13 cellular contexts compared by ENCODE assay signal in the genomic region with DNA sequence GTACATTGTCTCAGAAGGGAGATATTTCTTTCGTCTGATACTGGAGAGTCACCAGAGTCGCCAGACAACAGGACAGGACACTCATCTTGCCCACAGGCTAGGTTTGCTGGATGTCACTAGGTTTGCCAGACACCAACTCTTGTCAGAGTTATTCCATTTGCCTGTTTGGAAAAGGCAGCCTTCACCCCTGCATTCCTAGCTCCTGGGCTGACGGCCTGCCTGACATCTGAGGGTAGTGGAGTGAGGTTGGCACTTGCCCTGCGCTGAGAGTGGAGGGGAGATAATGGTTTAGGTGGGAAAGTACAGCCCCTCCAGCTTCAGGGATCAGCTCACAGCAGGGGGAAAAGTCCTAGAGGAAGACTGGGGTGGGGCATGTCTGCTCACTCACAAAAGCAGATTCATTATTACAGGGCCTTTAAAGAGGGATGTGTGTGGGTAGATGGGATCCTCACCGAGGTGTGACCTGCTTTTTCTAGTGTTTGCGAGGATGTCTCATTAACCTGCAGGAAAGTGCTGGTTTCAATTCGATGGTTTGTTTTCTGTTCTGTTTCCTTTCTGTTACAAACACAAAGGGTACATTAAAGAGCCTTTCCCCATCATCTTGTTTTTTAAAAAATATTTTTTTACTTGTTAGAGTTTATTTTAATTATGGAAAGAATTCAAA.
A peak's percentile ranks its signal among the peaks of the same experiment; 100 is the strongest.
DNase-seq lines count a peak whose midpoint lies in the region; ATAC-seq and TF ChIP-seq lines count a peak whose summit lies in the region.
"Had no signal": no experiment of that assay in that cellular context is flagged by ENCODE, and none has a peak within 500 bp of the region (broad histone marks: within the 10 kb centered on the region; RNA-seq: fewer than 3 reads in every experiment).

No MANE protein-coding gene starts in this region.

- peak; percentile 74 for ATAC-seq in GM18499 (IDR thresholded peaks at IDR 0.05; ENCODE audit: insufficient read depth, unreplicated experiment)
- ATAC-seq in GM21390 (IDR thresholded peaks at IDR 0.05; ENCODE audit: unreplicated experiment), result peak; percentile 69
- peak; percentile 72 for ATAC-seq in HG03108 (IDR thresholded peaks at IDR 0.05; ENCODE audit: unreplicated experiment)

- TF ChIP-seq CTCF in nephron progenitor cell (IDR thresholded peaks at IDR 0.05), result no peak

- DNase-seq in nephron progenitor cell (no peak), NCI-H1105 treated with DMSO at 0.1 percent for 48 hours (lab: John Stamatoyannopoulos, UW) (no peak), H7 (no peak)
- no peak for DNase-seq in T-helper 2 cell treated with Interferon-gamma antibody and Interleukin-4, amounts not matched to agents 5 μg/mL and 100 μg/mL, for 36 hours (ENCODE audit: low spot score)
- no peak for DNase-seq in activated CD4-positive, alpha-beta T cell treated with anti-CD3 and anti-CD28 coated beads for 48 hours
- DNase-seq: cortex of kidney, NCI-H524 treated with DMSO at 0.1 percent for 48 hours, SJCRH30, WERI-Rb-1 had no signal

- no peaks in the 10 kb centered on the region for H3K36me3 ChIP-seq in H7 (replicated peaks; ENCODE audit: control insufficient read depth, insufficient read depth, low read length)
- H3K36me3 ChIP-seq: SJCRH30, WERI-Rb-1 had no signal

- no peaks in the 10 kb centered on the region for H3K9me3 Mint-ChIP-seq in nephron progenitor cell
- no peaks in the 10 kb centered on the region for H3K9me3 Mint-ChIP-seq in T-helper 2 cell treated with Interferon-gamma antibody and Interleukin-4, amounts not matched to agents 5 μg/mL and 100 μg/mL, for 36 hours
- H3K9me3 Mint-ChIP-seq: CD14-positive monocyte had no signal

- H3K36me3 Mint-ChIP-seq in nephron progenitor cell (ENCODE audit: low read depth), result no peaks in the 10 kb centered on the region
- no peaks in the 10 kb centered on the region for H3K36me3 Mint-ChIP-seq in T-helper 2 cell treated with Interferon-gamma antibody and Interleukin-4, amounts not matched to agents 5 μg/mL and 100 μg/mL, for 36 hours (ENCODE audit: low read depth)
- H3K36me3 Mint-ChIP-seq: CD14-positive monocyte had no signal

- no peak overlapping the region for H3K27ac Mint-ChIP-seq in nephron progenitor cell
- H3K27ac Mint-ChIP-seq in T-helper 2 cell treated with Interferon-gamma antibody and Interleukin-4, amounts not matched to agents 5 μg/mL and 100 μg/mL, for 36 hours, result no peak overlapping the region

- H3K27me3 Mint-ChIP-seq in nephron progenitor cell (ENCODE audit: low read depth, poor library complexity), result peaks cover 32% of the 10 kb centered on the region
- no peaks in the 10 kb centered on the region for H3K27me3 Mint-ChIP-seq in T-helper 2 cell treated with Interferon-gamma antibody and Interleukin-4, amounts not matched to agents 5 μg/mL and 100 μg/mL, for 36 hours (ENCODE audit: low read depth)

- H3K4me3 Mint-ChIP-seq in nephron progenitor cell, result peak overlapping the region; percentile 0
- H3K4me3 Mint-ChIP-seq in T-helper 2 cell treated with Interferon-gamma antibody and Interleukin-4, amounts not matched to agents 5 μg/mL and 100 μg/mL, for 36 hours, result no peak overlapping the region
- H3K4me3 Mint-ChIP-seq: CD14-positive monocyte had no signal

- no peaks in the 10 kb centered on the region for H3K27me3 ChIP-seq in H7 (ENCODE audit: control insufficient read depth, insufficient read depth, low read length)
- H3K27me3 ChIP-seq: SJCRH30 had no signal

- H3K4me1 Mint-ChIP-seq in nephron progenitor cell, result peaks cover 25% of the 10 kb centered on the region
- H3K4me1 Mint-ChIP-seq in T-helper 2 cell treated with Interferon-gamma antibody and Interleukin-4, amounts not matched to agents 5 μg/mL and 100 μg/mL, for 36 hours (ENCODE audit: low read depth), result no peaks in the 10 kb centered on the region
- H3K4me1 Mint-ChIP-seq: CD14-positive monocyte had no signal

- no peak overlapping the region for H3K4me3 ChIP-seq in H7 (ENCODE audit: insufficient read depth, low read depth, low read length)
- H3K4me3 ChIP-seq: SJCRH30 had no signal
